ENCODE assay signal across 8 cellular contexts in the genomic region with DNA sequence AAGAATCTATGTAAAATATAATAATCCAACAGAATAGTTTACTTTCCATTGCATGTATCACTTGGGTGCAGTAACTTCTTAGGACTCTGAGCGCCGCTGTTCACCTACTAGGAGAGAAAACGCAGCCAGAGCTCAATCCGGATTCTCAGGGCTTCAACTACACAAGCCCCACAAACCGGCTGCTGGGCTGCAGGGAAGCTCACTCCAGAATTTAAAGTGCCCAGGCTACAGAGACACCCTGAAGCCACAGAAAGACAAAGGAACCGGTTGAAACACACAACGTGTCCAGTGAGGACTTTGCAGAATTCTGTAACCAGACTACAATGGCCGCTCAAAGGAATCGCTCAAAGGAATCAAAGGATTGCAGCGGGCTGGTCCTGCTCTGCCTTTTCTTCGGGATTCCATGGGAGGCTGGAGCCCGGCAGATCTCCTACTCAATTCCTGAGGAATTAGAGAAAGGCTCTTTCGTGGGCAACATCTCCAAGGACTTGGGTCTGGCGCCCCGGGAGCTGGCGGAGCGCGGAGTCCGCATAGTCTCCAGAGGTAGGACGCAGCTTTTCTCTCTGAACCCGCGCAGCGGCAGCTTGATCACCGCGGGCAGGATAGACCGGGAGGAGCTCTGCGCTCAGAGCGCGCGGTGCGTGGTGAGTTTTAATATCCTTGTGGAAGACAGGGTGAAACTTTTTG. TPM values are rescaled to one million over a fixed set of nuclear protein-coding genes. Genes with fewer than 3 reads are reported as not detected.
DNase-seq lines count a peak whose midpoint lies in the region; ATAC-seq and TF ChIP-seq lines count a peak whose summit lies in the region.

A gene (plus strand): TSS at position 135 of the 687 bp plus-strand sequence. CDS start 189 bp downstream, at position 324.

- no peak for TF ChIP-seq POLR2A in right lobe of liver (IDR thresholded peaks at IDR 0.05)

- in situ Hi-C loops in KBM-7 (cut with MboI; ENCODE audit: low pct_unique_long_range_greater_than_20kb, low sequenced_read_pairs): no loop called here

- H3K4me1 ChIP-seq in right lobe of liver: no peaks in the 10 kb centered on the region

- no peak for DNase-seq in GM06990 (ENCODE audit: extremely low read depth, insufficient read length)
- DNase-seq in KBM-7: peak; percentile 87
- DNase-seq in WERI-Rb-1: peak; percentile 58
- DNase-seq in dermis blood vessel endothelial cell: peak; percentile 83
- peak in 2 of 3 donors; percentile 62 to 70 for DNase-seq in right lobe of liver
- DNase-seq in stimulated activated CD8-positive, alpha-beta memory T cell treated with anti-CD3 and anti-CD28 coated beads, Interleukin-4, amount 100 ng/mL, for 48 hours: peak; percentile 66
- no peak for DNase-seq in SW 1271 (lab: John Stamatoyannopoulos, UW)

- no peak within 1 kb of the TSS for H3K27ac ChIP-seq in WERI-Rb-1
- peak within 1 kb of the TSS in 2 of 3 donors; percentile 4 to 30 for H3K27ac ChIP-seq in right lobe of liver

- H3K4me3 ChIP-seq in GM06990 (replicated peaks; ENCODE audit: low read depth, low read length) (peak within 1 kb of the TSS; percentile 62), WERI-Rb-1 (ENCODE audit: low read depth, low read length) (no peak within 1 kb of the TSS), right lobe of liver (peak within 1 kb of the TSS; percentile 26 to 56 (median 45))

- H3K36me3 ChIP-seq in GM06990 (ENCODE audit: control insufficient read depth, insufficient read depth, low read length): no peaks in the 10 kb centered on the region
- no peaks in the 10 kb centered on the region for H3K36me3 ChIP-seq in WERI-Rb-1
- no peaks in the 10 kb centered on the region for H3K36me3 ChIP-seq in right lobe of liver

- peak; percentile 79 for TF ChIP-seq CTCF in GM06990 (IDR thresholded peaks at IDR 0.05; ENCODE audit: insufficient read depth, low read length, poor library complexity, severe bottlenecking)
- peak; percentile 58 for TF ChIP-seq CTCF in WERI-Rb-1 (IDR thresholded peaks at IDR 0.05; ENCODE audit: low read depth, low read length)
- TF ChIP-seq CTCF in right lobe of liver (IDR thresholded peaks at IDR 0.05): peak; percentile 46 to 62 (median 52)

- WGBS in right lobe of liver (ENCODE audit: insufficient coverage, low coverage, low lambda C conversion rate, missing lambda C conversion rate): 9% methylated on average over 26 of the region's 31 CpGs

- no peaks in the 10 kb centered on the region for H3K27me3 ChIP-seq in GM06990 (replicated peaks; ENCODE audit: control insufficient read depth, insufficient read depth, low read length)
- no peaks in the 10 kb centered on the region for H3K27me3 ChIP-seq in WERI-Rb-1 (ENCODE audit: insufficient read depth, low read depth, severe bottlenecking)
- H3K27me3 ChIP-seq in right lobe of liver: no peaks in the 10 kb centered on the region

- peak; percentile 78 for ATAC-seq in GM21786 (IDR thresholded peaks at IDR 0.05; ENCODE audit: unreplicated experiment)
- ATAC-seq in right lobe of liver: peak; percentile 79 to 86 (median 85)

- H3K9me3 ChIP-seq in WERI-Rb-1 (ENCODE audit: severe bottlenecking) (peaks cover 3% of the 10 kb centered on the region), right lobe of liver (peaks cover 0 to 16% (median 5%) of the 10 kb centered on the region in 4 donors)

- intact Hi-C loops in right lobe of liver (cut with DNase I): loop anchor here in 1 of 2 donors (10.0 kb wide), 1 partner anchor 168 kb away; a partner anchor contains a TSS

RNA-seq across cellular contexts. Expression of the gene that starts here (rescaled TPM):
- total RNA-seq in dermis blood vessel endothelial cell (4.7 and 6.0 TPM in 2 replicates), right lobe of liver (1 to 10 TPM; 1.5 to 4.6 (median 2.8) TPM)

Comparison
In these comparisons a context has a peak if more than half of its experiments do, and no peak if none do; other contexts are left out.
1. DNase-seq: peak in KBM-7 (single experiment), WERI-Rb-1 (single experiment), dermis blood vessel endothelial cell (single experiment), right lobe of liver (2 of 3) and stimulated activated CD8-positive, alpha-beta memory T cell treated with anti-CD3 and anti-CD28 coated beads, Interleukin-4, amount 100 ng/mL, for 48 hours (single experiment); none in GM06990 (single experiment) and SW 1271 (0 of 2).
2. Peak in every context shown above with its lines, with median percentiles within 50 percentile points of each other: CTCF ChIP-seq.